Comparison of ENCODE assay signal across 10 cellular contexts in the genomic region with DNA sequence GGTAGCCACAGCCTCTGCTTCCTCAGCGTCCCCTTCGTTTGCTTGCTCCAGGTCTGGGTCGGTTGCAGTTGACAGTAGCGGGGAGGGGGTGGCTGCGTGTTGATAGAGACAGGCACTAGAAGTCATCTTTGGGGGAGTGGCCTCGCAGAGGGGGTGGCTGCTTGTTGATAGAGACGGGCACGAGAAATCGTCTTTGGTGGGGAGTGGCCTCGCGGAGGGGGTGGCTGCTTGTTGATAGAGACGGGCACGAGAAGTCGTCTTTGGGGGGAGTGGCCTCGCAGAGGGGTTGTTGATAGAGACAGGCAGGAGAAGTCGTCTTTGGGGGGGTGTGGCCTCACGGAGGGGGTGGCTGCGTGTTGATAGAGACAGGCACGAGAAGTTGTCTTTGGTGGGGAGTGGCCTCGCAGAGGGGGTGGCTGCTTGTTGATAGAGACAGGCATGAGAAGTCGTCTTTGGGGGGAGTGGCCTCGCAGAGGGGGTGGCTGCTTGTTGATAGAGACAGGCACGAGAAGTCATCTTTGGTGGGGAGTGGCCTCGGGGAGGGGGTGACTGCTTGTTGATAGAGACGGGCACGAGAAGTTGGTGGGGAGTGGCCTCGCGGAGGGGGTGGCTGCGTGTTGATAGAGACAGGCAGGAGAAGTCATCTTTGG.
DNase-seq lines count a peak whose midpoint lies in the region; ATAC-seq, FAIRE-seq and TF ChIP-seq lines count a peak whose summit lies in the region.
"Had no signal": no experiment of that assay in that cellular context is flagged by ENCODE, and none has a peak within 500 bp of the region (broad histone marks: within the 10 kb centered on the region; RNA-seq: fewer than 3 reads in every experiment).

No MANE protein-coding gene starts in this region.

- no peak overlapping the region for H3K27ac ChIP-seq in heart left ventricle
- H3K27ac ChIP-seq in adrenal gland = no peak overlapping the region
- no peak overlapping the region for H3K27ac ChIP-seq in tibial artery
- H3K27ac ChIP-seq: ascending aorta had no signal

- H3K4me1 ChIP-seq in heart left ventricle = peaks cover 0 to 12% (median 0%) of the 10 kb centered on the region in 12 donors
- peaks cover 0 to 13% of the 10 kb centered on the region in 2 donors for H3K4me1 ChIP-seq in adrenal gland (replicated peaks in 1 of 2)
- H3K4me1 ChIP-seq in tibial artery = peaks cover 0 to 12% (median 5%) of the 10 kb centered on the region in 4 donors
- H3K4me1 ChIP-seq: ascending aorta had no signal

- DNase-seq in heart left ventricle (no peak), Right ventricle myocardium inferior (ENCODE audit: missing footprints) (no peak), adrenal gland (peak in 4 of 7 donors; percentile 25 to 64 (median 42)), iris pigment epithelial cell (ENCODE audit: low read depth) (peak; percentile 81), tibial artery (peak in 1 of 2 donors; percentile 51), NCI-H1694 (lab: John Stamatoyannopoulos, UW) (no peak), GM12892 (ENCODE audit: insufficient read length) (no peak), NCI-H1436 (lab: John Stamatoyannopoulos, UW) (no peak)

- intact Hi-C loops in heart left ventricle (cut with DNase I) = no loop called here
- intact Hi-C loops in Right ventricle myocardium inferior (cut with DNase I) = no loop called here
- intact Hi-C loops in adrenal gland (cut with DNase I) = no loop called here
- intact Hi-C loops in tibial artery (cut with DNase I; ENCODE audit: low total_unique reads) = no loop called here

- H3K4me3 ChIP-seq in heart left ventricle = peak overlapping the region in 8 of 12 donors; percentile 12 to 44 (median 32)
- peak overlapping the region in 2 of 4 donors; percentile 22 to 49 for H3K4me3 ChIP-seq in adrenal gland
- H3K4me3 ChIP-seq in tibial artery = peak overlapping the region; percentile 24 to 31

- FAIRE-seq in GM12892 (lab: Jason Lieb, UNC) = no peak
- FAIRE-seq: G401.6 had no signal

- H3K27me3 ChIP-seq in heart left ventricle (no peaks in the 10 kb centered on the region), adrenal gland (no peaks in the 10 kb centered on the region), tibial artery (no peaks in the 10 kb centered on the region)
- H3K27me3 ChIP-seq: ascending aorta had no signal

- H3K36me3 ChIP-seq in heart left ventricle = no peaks in the 10 kb centered on the region
- no peaks in the 10 kb centered on the region for H3K36me3 ChIP-seq in adrenal gland (replicated peaks in 1 of 2)
- H3K36me3 ChIP-seq in tibial artery = no peaks in the 10 kb centered on the region
- H3K36me3 ChIP-seq: ascending aorta had no signal

- peaks cover 0 to 9% (median 0%) of the 10 kb centered on the region in 12 donors for H3K9me3 ChIP-seq in heart left ventricle
- H3K9me3 ChIP-seq in adrenal gland (replicated peaks in 1 of 3) = peaks cover 0 to 4% (median 0%) of the 10 kb centered on the region in 3 donors
- H3K9me3 ChIP-seq in tibial artery = no peaks in the 10 kb centered on the region
- H3K9me3 ChIP-seq: ascending aorta had no signal

- TF ChIP-seq CTCF in heart left ventricle (IDR thresholded peaks at IDR 0.05) (no peak), adrenal gland (IDR thresholded peaks at IDR 0.05) (no peak), tibial artery (IDR thresholded peaks at IDR 0.05) (no peak)

- TF ChIP-seq POLR2A in heart left ventricle (IDR thresholded peaks at IDR 0.05) = no peak
- no peak for TF ChIP-seq POLR2A in adrenal gland (IDR thresholded peaks at IDR 0.05)
- TF ChIP-seq POLR2A in GM12892 (IDR thresholded peaks at IDR 0.05; ENCODE audit: low read depth, low read length) = no peak

- 7 to 20% (median 17%) methylated on average over 27 to 29 of the region's 29 CpGs for WGBS in heart left ventricle, 4 donors
- WGBS in adrenal gland, 4 donors = 11 to 13% (median 12%) methylated on average over 22 to 29 of the region's 29 CpGs

- ATAC-seq in heart left ventricle = no peak
- no peak for ATAC-seq in Right ventricle myocardium inferior

Comparison
In these comparisons a context has a peak if more than half of its experiments do, and no peak if none do; other contexts are left out.
1. DNase-seq: peak in adrenal gland (4 of 7) and iris pigment epithelial cell (single experiment); none in heart left ventricle (0 of 5), Right ventricle myocardium inferior (single experiment), NCI-H1694 (single experiment), GM12892 (single experiment) and NCI-H1436 (single experiment).